In the genomic region with DNA sequence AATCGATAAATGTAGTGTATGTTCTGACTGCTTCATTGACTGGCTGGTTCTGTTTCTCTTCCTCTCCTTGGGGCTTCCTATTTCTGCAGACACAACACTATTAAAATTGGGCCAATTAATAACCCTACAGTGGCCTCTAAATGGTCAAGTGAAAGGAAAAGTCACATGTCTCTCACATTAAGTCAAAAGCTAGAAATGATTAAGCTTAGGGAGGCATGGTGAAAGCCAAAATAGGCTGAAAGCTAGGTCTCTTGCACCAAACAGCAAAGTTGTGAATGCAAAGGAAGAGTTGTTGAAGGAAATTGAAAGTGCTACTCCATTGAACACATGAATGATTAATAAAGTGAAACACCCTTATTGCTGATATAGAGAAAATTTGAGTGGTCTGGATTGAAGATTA, we compare ENCODE assay signal across 12 cellular contexts. TPM values are rescaled to one million over a fixed set of nuclear protein-coding genes. Genes with fewer than 3 reads are reported as not detected.
A peak's percentile ranks its signal among the peaks of the same experiment; 100 is the strongest.
DNase-seq lines count a peak whose midpoint lies in the region; ATAC-seq and TF ChIP-seq lines count a peak whose summit lies in the region.
"Had no signal": no experiment of that assay in that cellular context is flagged by ENCODE, and none has a peak within 500 bp of the region (broad histone marks: within the 10 kb centered on the region; RNA-seq: fewer than 3 reads in every experiment).

No MANE protein-coding gene starts in this region.

- DNase-seq in renal cortical epithelial cell (ENCODE audit: low read depth): peak; percentile 80
- DNase-seq in activated CD4-positive, CD25-positive, alpha-beta regulatory T cell (lab: John Stamatoyannopoulos, UW): no peak
- no peak for DNase-seq in endodermal cell
- no peak for DNase-seq in NCI-H1092 treated with DMSO at 0.1 percent for 48 hours (lab: John Stamatoyannopoulos, UW)
- DNase-seq: glutamatergic neuron, NCI-H1436, NCI-H82, SJCRH30 had no signal

- H3K9me3 ChIP-seq in endodermal cell (ENCODE audit: control insufficient read depth, low read length): peaks cover 17% of the 10 kb centered on the region
- H3K9me3 ChIP-seq: SJCRH30 had no signal

- peaks cover 30% of the 10 kb centered on the region for H3K36me3 Mint-ChIP-seq in endodermal cell (ENCODE audit: low read depth)

- peaks cover 3% of the 10 kb centered on the region for H3K4me1 ChIP-seq in endodermal cell (ENCODE audit: control insufficient read depth, insufficient read depth, low read length)
- H3K4me1 ChIP-seq: SJCRH30 had no signal

- H3K4me3 ChIP-seq in endodermal cell (ENCODE audit: low read length): no peak overlapping the region
- H3K4me3 ChIP-seq: lung, SJCRH30 had no signal

- ATAC-seq in GM19025 (IDR thresholded peaks at IDR 0.05; ENCODE audit: low read depth, unreplicated experiment) (peak; percentile 93), HG02588 (IDR thresholded peaks at IDR 0.05; ENCODE audit: unreplicated experiment) (peak; percentile 63), HG03342 (IDR thresholded peaks at IDR 0.05; ENCODE audit: unreplicated experiment) (peak; percentile 82)

- H3K9ac ChIP-seq in endodermal cell (ENCODE audit: extremely low read depth, low read length, poor library complexity, severe bottlenecking): no peak overlapping the region

- H3K27ac Mint-ChIP-seq in endodermal cell: no peak overlapping the region

- H3K27ac ChIP-seq in endodermal cell (ENCODE audit: low read depth, low read length): no peak overlapping the region
- H3K27ac ChIP-seq: SJCRH30 had no signal

- peaks cover 9% of the 10 kb centered on the region for H3K4me1 Mint-ChIP-seq in endodermal cell

- no peak overlapping the region for H3K4me3 Mint-ChIP-seq in endodermal cell

- H3K36me3 ChIP-seq in endodermal cell (ENCODE audit: control insufficient read depth, insufficient read depth, low read length): peaks cover 53% of the 10 kb centered on the region

- WGBS in endodermal cell (ENCODE audit: insufficient coverage in 1 of 2, insufficient read length in 1 of 2), 2 experiments: 95% methylated on average over 1 of the region's 1 CpG; no CpG with 5 or more reads in 1 of the 2 experiments

- no peaks in the 10 kb centered on the region for H3K27me3 Mint-ChIP-seq in endodermal cell (ENCODE audit: insufficient read depth)

- no peaks in the 10 kb centered on the region for H3K9me3 Mint-ChIP-seq in endodermal cell

- no peaks in the 10 kb centered on the region for H3K27me3 ChIP-seq in endodermal cell (ENCODE audit: control insufficient read depth, insufficient read depth, low read length, poor library complexity, severe bottlenecking)
- H3K27me3 ChIP-seq: SJCRH30 had no signal

- no peak for TF ChIP-seq CTCF in endodermal cell (conservative IDR thresholded peaks at IDR 0.05)

RNA-seq across cellular contexts. Expression of a gene that starts 58.2 kb away (rescaled TPM):
- total RNA-seq in renal cortical epithelial cell (59.2 and 73.5 TPM in 2 replicates), endodermal cell (10 to 100 TPM; 34.4 to 37.7 TPM)
- polyA plus RNA-seq in endodermal cell (2013, experiment 1 of 2): 47.2 TPM
- 45.7 TPM for polyA plus RNA-seq in endodermal cell (2013, experiment 2 of 2)
